Comparison of ENCODE assay signal across 19 cellular contexts in genomic region chr6:154891901-154892300, GRCh38.
"Had no signal": no experiment of that assay in that cellular context is flagged by ENCODE, and none has a peak within 500 bp of the region (broad histone marks: within the 10 kb centered on the region; RNA-seq: fewer than 3 reads in every experiment).

No MANE protein-coding gene starts in this region.

- H3K27me3 ChIP-seq: testis had no signal

- H3K9me3 ChIP-seq: testis had no signal

- H3K4me1 Mint-ChIP-seq: stimulated activated memory B cell treated with anti-CD40 and anti-IgM and Interleukin-4, amounts not matched to agents 10 μg/mL and 1 μg/mL and 100 μg/mL, for 72 hours had no signal

- H3K4me3 Mint-ChIP-seq: activated naive CD4-positive, alpha-beta T cell treated with anti-CD3 and anti-CD28 coated beads, Interleukin-2, amount 50 U/mL, for 24 hours; mesothelial cell of epicardium; nephron; stimulated activated memory B cell treated with anti-CD40 and anti-IgM and Interleukin-4, amounts not matched to agents 10 μg/mL and 1 μg/mL and 100 μg/mL, for 72 hours; T-helper 17 cell; type B pancreatic cell had no signal

- DNase-seq: activated CD4-positive, alpha-beta T cell treated with anti-CD3 and anti-CD28 coated beads, Interleukin-2, amount 50 U/mL, for 48 hours; activated gamma-delta T cell; dermis blood vessel endothelial cell; foreskin melanocyte; glutamatergic neuron; kidney; nucleus accumbens; retina; stimulated activated CD4-positive, alpha-beta T cell treated with anti-CD3 and anti-CD28 coated beads, Interleukin-4, amount 100 ng/mL, for 24 hours; T-helper 17 cell; testis; WERI-Rb-1 had no signal

- H3K27ac ChIP-seq: skin epidermis, testis, WERI-Rb-1 had no signal

- H3K36me3 ChIP-seq: WERI-Rb-1 had no signal

- H3K27ac Mint-ChIP-seq: mesothelial cell of epicardium; nephron; stimulated activated memory B cell treated with anti-CD40 and anti-IgM and Interleukin-4, amounts not matched to agents 10 μg/mL and 1 μg/mL and 100 μg/mL, for 72 hours; T-helper 17 cell had no signal

- H3K9me3 Mint-ChIP-seq: activated naive CD4-positive, alpha-beta T cell treated with anti-CD3 and anti-CD28 coated beads, Interleukin-2, amount 50 U/mL, for 24 hours; mesothelial cell of epicardium; nephron; stimulated activated memory B cell treated with anti-CD40 and anti-IgM and Interleukin-4, amounts not matched to agents 10 μg/mL and 1 μg/mL and 100 μg/mL, for 72 hours; type B pancreatic cell had no signal

- H3K4me3 ChIP-seq: lung, skin epidermis, testis had no signal

- ATAC-seq: stimulated activated memory B cell treated with anti-CD40 and anti-IgM and Interleukin-4, amounts not matched to agents 10 μg/mL and 1 μg/mL and 100 μg/mL, for 72 hours; T-helper 17 cell had no signal

- H3K27me3 Mint-ChIP-seq: activated naive CD4-positive, alpha-beta T cell treated with anti-CD3 and anti-CD28 coated beads, Interleukin-2, amount 50 U/mL, for 24 hours; stimulated activated memory B cell treated with anti-CD40 and anti-IgM and Interleukin-4, amounts not matched to agents 10 μg/mL and 1 μg/mL and 100 μg/mL, for 72 hours; T-helper 17 cell; type B pancreatic cell had no signal
